In genomic region chr2:55460562-55460961, GRCh38 we compare ENCODE assay signal across 12 cellular contexts. TPM values are rescaled to one million over a fixed set of nuclear protein-coding genes. Genes with fewer than 3 reads are reported as not detected.
DNase-seq lines count a peak whose midpoint lies in the region; ATAC-seq lines count a peak whose summit lies in the region.
"Had no signal": no experiment of that assay in that cellular context is flagged by ENCODE, and none has a peak within 500 bp of the region (broad histone marks: within the 10 kb centered on the region; RNA-seq: fewer than 3 reads in every experiment).

No MANE protein-coding gene starts in this region.

- DNase-seq in GM04504 (ENCODE audit: low read depth) (peak; percentile 3), OCI-M1 (lab: John Stamatoyannopoulos, UW) (peak; percentile 84), fibroblast of peridontal ligament (ENCODE audit: extremely low read depth) (peak; percentile 60), renal cortical epithelial cell (ENCODE audit: low read depth) (peak; percentile 86), NCI-H187 treated with DMSO at 0.1 percent for 48 hours (lab: John Stamatoyannopoulos, UW) (no peak), NCI-H187 (lab: John Stamatoyannopoulos, UW) (no peak)
- DNase-seq: activated effector memory CD4-positive, alpha-beta T cell treated with Interleukin-2 at 50 U/mL for 16 hours; CD4-positive, alpha-beta T cell; kidney glomerular epithelial cell; NCI-H1417 treated with DMSO at 0.1 percent for 48 hours; NCI-H446 had no signal

- ATAC-seq in HG03442 (IDR thresholded peaks at IDR 0.05; ENCODE audit: unreplicated experiment): no peak

RNA-seq across cellular contexts. Expression of gene CCDC88A, which starts 40.9 kb away (rescaled TPM):
- 26.7 and 51.8 TPM in 2 replicates for total RNA-seq in renal cortical epithelial cell

RNA-seq across cellular contexts. Expression of gene CFAP36, which starts 59.0 kb away (rescaled TPM):
- total RNA-seq in renal cortical epithelial cell: 24.3 and 47.3 TPM in 2 replicates

Comparison
In these comparisons a context has a peak if more than half of its experiments do, and no peak if none do; other contexts are left out.
1. DNase-seq: peak in GM04504 (single experiment), OCI-M1 (single experiment), fibroblast of peridontal ligament (single experiment) and renal cortical epithelial cell (single experiment); none in NCI-H187 treated with DMSO at 0.1 percent for 48 hours (single experiment) and NCI-H187 (0 of 2).